Comparison of ENCODE assay signal across 11 cellular contexts in the genomic region with DNA sequence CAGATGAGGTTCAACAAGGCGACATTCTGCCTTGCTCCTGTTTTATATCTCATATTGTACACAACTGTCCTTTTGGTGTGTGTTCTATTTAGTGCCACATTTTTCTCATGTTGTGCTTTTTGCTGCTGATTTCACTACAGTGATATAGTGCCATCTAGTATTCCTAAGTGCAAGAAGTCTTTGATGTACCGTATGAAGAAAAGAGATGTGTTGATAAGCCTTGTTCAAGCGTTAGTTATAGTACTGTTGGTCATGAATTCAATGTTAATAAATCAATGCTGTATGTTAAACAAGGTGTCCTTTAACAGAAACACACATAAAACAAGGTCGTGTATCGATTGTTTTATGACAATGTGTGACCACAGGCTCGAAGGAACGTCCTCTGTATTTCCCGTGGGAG.
DNase-seq lines count a peak whose midpoint lies in the region; ATAC-seq, FAIRE-seq and TF ChIP-seq lines count a peak whose summit lies in the region.
"Had no signal": no experiment of that assay in that cellular context is flagged by ENCODE, and none has a peak within 500 bp of the region (broad histone marks: within the 10 kb centered on the region; RNA-seq: fewer than 3 reads in every experiment).

No MANE protein-coding gene starts in this region.

- no TSS peak for BruUV-seq in endothelial cell of umbilical vein (replicated peaks; lab: Mats Ljungman, UMichigan)

- no peaks in the 10 kb centered on the region for H3K9me1 ChIP-seq in endothelial cell of umbilical vein (replicated peaks; ENCODE audit: control insufficient read depth, extremely low read depth, insufficient read depth, low read length)

- H4K20me1 ChIP-seq in endothelial cell of umbilical vein (replicated peaks; ENCODE audit: control insufficient read depth, extremely low read depth, insufficient read depth, low read length), result no peaks in the 10 kb centered on the region

- peak overlapping the region in 1 of 2 donors; percentile 40 for H3K4me3 Mint-ChIP-seq in activated T-cell treated with anti-CD3 and anti-CD28 coated beads, Interleukin-2, amount 50 U/mL, for 72 hours
- no peak overlapping the region for H3K4me3 Mint-ChIP-seq in CD4-positive, alpha-beta T cell
- H3K4me3 Mint-ChIP-seq: CD14-positive monocyte had no signal

- no peak overlapping the region for H3K4me3 ChIP-seq in endothelial cell of umbilical vein (replicated peaks in 1 of 3; ENCODE audit: insufficient read depth in 1 of 3, low read depth in 1 of 3, low read length in 3 of 3)
- no peak overlapping the region for H3K4me3 ChIP-seq in right cardiac atrium (ENCODE audit: low read length)
- H3K4me3 ChIP-seq: HAP-1 had no signal

- H3K9me3 ChIP-seq in CD4-positive, alpha-beta T cell (ENCODE audit: control insufficient read depth, low read length), result no peaks in the 10 kb centered on the region
- H3K9me3 ChIP-seq in endothelial cell of umbilical vein (replicated peaks; ENCODE audit: control insufficient read depth, insufficient read depth, low read length) (no peaks in the 10 kb centered on the region), right cardiac atrium (ENCODE audit: control insufficient read depth, low read length) (no peaks in the 10 kb centered on the region)
- H3K9me3 ChIP-seq: HAP-1 had no signal

- no peaks in the 10 kb centered on the region for H3K27me3 Mint-ChIP-seq in activated T-cell treated with anti-CD3 and anti-CD28 coated beads, Interleukin-2, amount 50 U/mL, for 72 hours (ENCODE audit: low read depth)
- H3K27me3 Mint-ChIP-seq in CD4-positive, alpha-beta T cell, result no peaks in the 10 kb centered on the region

- no peaks in the 10 kb centered on the region for H3K9me3 Mint-ChIP-seq in activated T-cell treated with anti-CD3 and anti-CD28 coated beads, Interleukin-2, amount 50 U/mL, for 72 hours
- H3K9me3 Mint-ChIP-seq in CD4-positive, alpha-beta T cell, result no peaks in the 10 kb centered on the region

- 79% methylated on average over 8 of the region's 8 CpGs for WGBS in right cardiac atrium

- no peaks in the 10 kb centered on the region for H3K27me3 ChIP-seq in CD4-positive, alpha-beta T cell (ENCODE audit: control insufficient read depth, insufficient read depth, low read length)
- no peaks in the 10 kb centered on the region for H3K27me3 ChIP-seq in endothelial cell of umbilical vein (ENCODE audit: control insufficient read depth in 2 of 2, insufficient read depth in 2 of 2, low read length in 2 of 2)
- no peaks in the 10 kb centered on the region for H3K27me3 ChIP-seq in right cardiac atrium (ENCODE audit: control insufficient read depth, insufficient read depth)

- POLR2A ChIA-PET in CD4-positive, alpha-beta T cell (lab: Charles Lee), result no interaction called here
- POLR2A ChIA-PET in endothelial cell of umbilical vein (lab: Charles Lee), result no interaction called here

- no peak overlapping the region for H3K9ac ChIP-seq in endothelial cell of umbilical vein (replicated peaks; ENCODE audit: extremely low read depth, insufficient read depth, low read length)

- H3K4me1 ChIP-seq in endothelial cell of umbilical vein (ENCODE audit: control insufficient read depth, extremely low read depth, insufficient read depth, low read length) (no peaks in the 10 kb centered on the region), right cardiac atrium (ENCODE audit: control insufficient read depth, insufficient read depth, low read length) (no peaks in the 10 kb centered on the region)
- H3K4me1 ChIP-seq: HAP-1 had no signal

- H3K4me2 ChIP-seq in endothelial cell of umbilical vein (ENCODE audit: insufficient read depth, low read length), result no peak overlapping the region

- H3K27ac Mint-ChIP-seq in activated T-cell treated with anti-CD3 and anti-CD28 coated beads, Interleukin-2, amount 50 U/mL, for 72 hours, result peak overlapping the region; percentile 56
- H3K27ac Mint-ChIP-seq in CD4-positive, alpha-beta T cell, result peak overlapping the region; percentile 72
- H3K27ac Mint-ChIP-seq: CD14-positive monocyte had no signal

- intact Hi-C loops in CD4-positive, alpha-beta T cell (cut with DNase I, micrococcal nuclease), result loop anchor here in 1 of 2 experiments (10.0 kb wide), 1 partner anchor 99 kb away; no protein-coding TSS in a partner anchor
- intact Hi-C loops in endothelial cell of umbilical vein (cut with micrococcal nuclease), result no loop called here
- intact Hi-C loops in right cardiac atrium (cut with DNase I), result no loop called here

- no peak overlapping the region for H2AFZ ChIP-seq in endothelial cell of umbilical vein (ENCODE audit: low read depth, low read length)

- dilution Hi-C loops in endothelial cell of umbilical vein (cut with MboI; ENCODE audit: extremely low pct_ligation_motif_present, low sequenced_read_pairs), result no loop called here

- no peak for TF ChIP-seq POLR2A in endothelial cell of umbilical vein (IDR thresholded peaks at IDR 0.05; ENCODE audit: low read depth, low read length)

- no peak for ATAC-seq in activated T-cell treated with anti-CD3 and anti-CD28 coated beads, Interleukin-2, amount 50 U/mL, for 72 hours (replicated peaks in 1 of 2)
- peak; percentile 39 for ATAC-seq in CD4-positive, alpha-beta T cell (ENCODE audit: poor library complexity)
- ATAC-seq in right cardiac atrium, result no peak

- H3K79me2 ChIP-seq in endothelial cell of umbilical vein (ENCODE audit: control insufficient read depth, insufficient read depth, low read length), result no peaks in the 10 kb centered on the region

- no peak for TF ChIP-seq CTCF in CD4-positive, alpha-beta T cell (IDR thresholded peaks at IDR 0.05)
- TF ChIP-seq CTCF in endothelial cell of umbilical vein (IDR thresholded peaks at IDR 0.05; ENCODE audit: extremely low read depth in 1 of 2, insufficient read depth in 1 of 2, low read depth in 1 of 2, low read length in 2 of 2), result no peak

- FAIRE-seq in endothelial cell of umbilical vein (lab: Jason Lieb, UNC), result peak; percentile 76
- FAIRE-seq: H1 had no signal

- peaks cover 89% of the 10 kb centered on the region for H3K4me1 Mint-ChIP-seq in activated T-cell treated with anti-CD3 and anti-CD28 coated beads, Interleukin-2, amount 50 U/mL, for 72 hours (ENCODE audit: low read depth)
- peaks cover 15% of the 10 kb centered on the region for H3K4me1 Mint-ChIP-seq in CD4-positive, alpha-beta T cell (ENCODE audit: low read depth)
- H3K4me1 Mint-ChIP-seq: CD14-positive monocyte had no signal

- no peaks in the 10 kb centered on the region for H3K36me3 ChIP-seq in endothelial cell of umbilical vein (ENCODE audit: control insufficient read depth in 2 of 2, extremely low read depth in 1 of 2, insufficient read depth in 2 of 2, low read length in 2 of 2)
- H3K36me3 ChIP-seq: HAP-1 had no signal

- H3K36me3 Mint-ChIP-seq in activated T-cell treated with anti-CD3 and anti-CD28 coated beads, Interleukin-2, amount 50 U/mL, for 72 hours (ENCODE audit: insufficient read depth in 2 of 2), result peaks cover 0 to 1% of the 10 kb centered on the region in 2 donors
- H3K36me3 Mint-ChIP-seq in CD4-positive, alpha-beta T cell (ENCODE audit: low read depth), result no peaks in the 10 kb centered on the region
- H3K36me3 Mint-ChIP-seq: CD14-positive monocyte had no signal

- no peak overlapping the region for H3K27ac ChIP-seq in CD4-positive, alpha-beta T cell (ENCODE audit: low read depth, low read length)
- H3K27ac ChIP-seq in endothelial cell of umbilical vein (ENCODE audit: insufficient read depth, low read depth, low read length), result no peak overlapping the region
- no peak overlapping the region for H3K27ac ChIP-seq in right cardiac atrium (ENCODE audit: low read length)

- no peak for DNase-seq in activated T-cell treated with anti-CD3 and anti-CD28 coated beads, Interleukin-2, amount 50 U/mL, for 72 hours
- no peak for DNase-seq in activated T-cell treated with anti-CD3 and anti-CD28 coated beads for 4 hours
- no peak for DNase-seq in CD4-positive, alpha-beta T cell
- peak; percentile 7 for DNase-seq in HT-29 (ENCODE audit: low spot score)
- no peak for DNase-seq in endothelial cell of umbilical vein (ENCODE audit: low read depth, low spot score)
- no peak for DNase-seq in right cardiac atrium
- no peak for DNase-seq in NCI-H1930 (lab: John Stamatoyannopoulos, UW)
- DNase-seq: DMS 273 treated with DMSO at 0.1 percent for 48 hours had no signal

- CTCF ChIA-PET in CD4-positive, alpha-beta T cell (lab: Charles Lee), result no interaction called here
- CTCF ChIA-PET in endothelial cell of umbilical vein (lab: Charles Lee), result no interaction called here

TF ChIP-seq in endothelial cell of umbilical vein, 7 proteins besides CTCF, POLR2A, EP300 and RAD21:
- TF ChIP-seq GATA2 (IDR thresholded peaks at IDR 0.05; ENCODE audit: insufficient read depth, insufficient read length, low read depth, low read length) (no peak), EZH2 (IDR thresholded peaks at IDR 0.05; ENCODE audit: borderline replicate concordance, low read depth, low read length, severe bottlenecking) (no peak), JUN (IDR thresholded peaks at IDR 0.05; ENCODE audit: borderline replicate concordance, insufficient read depth, insufficient read length, low read depth) (no peak), POLR2AphosphoS5 (IDR thresholded peaks at IDR 0.05; ENCODE audit: insufficient read depth, low read depth, low read length) (no peak), FOS (IDR thresholded peaks at IDR 0.05; ENCODE audit: borderline replicate concordance, insufficient read depth, low read length) (no peak), MYC (IDR thresholded peaks at IDR 0.05; ENCODE audit: low read depth, low read length) (no peak)
- TF ChIP-seq, protein P1, sequence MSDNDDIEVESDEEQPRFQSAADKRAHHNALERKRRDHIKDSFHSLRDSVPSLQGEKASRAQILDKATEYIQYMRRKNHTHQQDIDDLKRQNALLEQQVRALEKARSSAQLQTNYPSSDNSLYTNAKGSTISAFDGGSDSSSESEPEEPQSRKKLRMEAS (IDR thresholded peaks at IDR 0.05; ENCODE audit: insufficient read depth, insufficient read length), result no peak
TF ChIP-seq in endothelial cell of umbilical vein: peak in this region for 0.
